29 cellular contexts compared by ENCODE assay signal in the genomic region with DNA sequence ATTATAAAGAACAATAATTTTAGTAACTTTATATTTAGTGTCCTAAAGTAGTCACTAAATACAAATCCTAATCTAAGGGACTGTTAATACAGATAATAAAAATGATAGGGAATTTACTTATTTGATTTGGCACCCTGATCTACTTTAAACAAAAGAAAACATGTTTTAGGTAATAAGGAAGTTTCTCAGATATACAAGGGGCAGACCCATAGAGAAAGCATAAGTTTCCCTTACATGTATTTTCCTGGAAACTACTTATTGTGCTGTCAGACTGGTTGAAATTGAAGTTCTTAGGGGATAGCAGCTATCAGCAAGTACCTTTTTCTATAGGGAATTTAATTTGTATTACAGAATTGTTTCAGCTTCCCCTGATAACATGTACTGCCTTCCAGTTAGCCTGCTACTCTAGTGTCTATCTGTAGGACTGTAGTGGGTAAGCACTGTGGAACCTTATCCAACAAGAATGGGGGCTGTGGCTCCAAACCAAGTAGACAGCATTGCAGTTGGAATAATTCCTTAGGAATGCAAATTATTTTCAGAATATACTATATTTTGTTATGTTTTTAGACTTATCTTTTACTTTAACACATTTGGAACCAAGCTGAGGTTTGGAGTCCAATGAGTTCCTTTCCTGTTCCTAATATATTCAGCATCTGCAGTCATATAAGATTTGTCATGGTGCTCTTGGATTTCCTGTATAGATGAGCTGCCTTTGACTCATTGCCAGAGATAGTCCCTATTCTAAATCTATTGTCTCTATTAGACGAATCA. TPM values are rescaled to one million over a fixed set of nuclear protein-coding genes. Genes with fewer than 3 reads are reported as not detected.
A peak's percentile ranks its signal among the peaks of the same experiment; 100 is the strongest.
DNase-seq lines count a peak whose midpoint lies in the region; ATAC-seq, FAIRE-seq and TF ChIP-seq lines count a peak whose summit lies in the region.
"Had no signal": no experiment of that assay in that cellular context is flagged by ENCODE, and none has a peak within 500 bp of the region (broad histone marks: within the 10 kb centered on the region; RNA-seq: fewer than 3 reads in every experiment).

No MANE protein-coding gene starts in this region.

- in situ Hi-C loops in K562 (cut with MboI): no loop called here

- TF ChIP-seq CTCF in AG04449 (IDR thresholded peaks at IDR 0.05; ENCODE audit: insufficient read depth, low read length, missing control alignments) (no peak), K562 (IDR thresholded peaks at IDR 0.05 in 2 of 3, conservative IDR thresholded peaks at IDR 0.05 in 1 of 3; ENCODE audit: insufficient read depth in 2 of 3, low read depth in 1 of 3, low read length in 3 of 3) (no peak), foreskin keratinocyte (conservative IDR thresholded peaks at IDR 0.05) (no peak)

- no peaks in the 10 kb centered on the region for H3K4me1 ChIP-seq in K562 (replicated peaks in 1 of 2; ENCODE audit: control insufficient read depth in 2 of 2, insufficient read depth in 2 of 2, low read length in 2 of 2)
- H3K4me1 ChIP-seq in foreskin keratinocyte: peaks cover 7% of the 10 kb centered on the region
- H3K4me1 ChIP-seq: esophagus squamous epithelium, spleen had no signal

- DNase-seq in AG04449 (ENCODE audit: low read depth, low spot score) (peak; percentile 28), HS-5 (ENCODE audit: low read depth) (peak; percentile 69), K562 (ENCODE audit: extremely low read depth in 1 of 4, low spot score in 3 of 4) (no peak), foreskin keratinocyte (peak in 1 of 2 donors; percentile 49), COR-L47 (lab: John Stamatoyannopoulos, UW) (no peak), posterior cingulate gyrus (no peak), sciatic nerve (ENCODE audit: low spot score) (no peak), NOMO-1 treated with DMSO at 0.1 percent for 48 hours (lab: John Stamatoyannopoulos, UW; ENCODE audit: unreplicated experiment) (no peak)
- DNase-seq: activated CD4-positive, alpha-beta T cell treated with anti-CD3 and anti-CD28 coated beads for 4 hours; activated naive CD4-positive, alpha-beta T cell; activated T-cell treated with anti-CD3 and anti-CD28 coated beads, Interleukin-2, amount 50 U/mL, for 4 hours; DMS79 treated with DMSO at 0.1 percent for 48 hours; effector memory CD8-positive, alpha-beta T cell; esophagus squamous epithelium; H9; head of caudate nucleus; MG63; naive thymus-derived CD8-positive, alpha-beta T cell; NCI-H2029 treated with DMSO at 0.1 percent for 48 hours; PC-3; retina; SHP77; spleen; stimulated activated CD4-positive, alpha-beta T cell treated with anti-CD3 and anti-CD28 coated beads, Interleukin-2, amount 100 ng/mL, for 48 hours; T-helper 17 cell had no signal

- POLR2A ChIA-PET in AG04449 (lab: Yijun Ruan, JAX): interaction anchor here (0.8 kb wide), 1 partner anchor 26 kb away, joined by 4 read pairs; a partner anchor contains a TSS
- POLR2A ChIA-PET in K562 (lab: Yijun Ruan, JAX): interaction anchor here (0.6 to 1.4 kb wide), 3 partner anchors 9 to 1801 kb away, joined by 4 to 8 read pairs (median 6); a partner anchor contains a TSS

- H3K4me2 ChIP-seq in K562 (ENCODE audit: insufficient read depth, low read length): no peak overlapping the region

- no TSS peak for BruUV-seq in K562 (replicated peaks; lab: Mats Ljungman, UMichigan)

- H3K9ac ChIP-seq in K562 (ENCODE audit: insufficient read depth in 1 of 2, low read depth in 2 of 2, low read length in 2 of 2): no peak overlapping the region

- CTCF ChIA-PET in AG04449 (lab: Yijun Ruan, JAX) (no interaction called here), K562 (lab: Yijun Ruan, JAX; ENCODE audit: low intra/inter-chr PET ratio) (no interaction called here)

- TF ChIP-seq RAD21 in K562 (CRISPR knock-in tag; conservative IDR thresholded peaks at IDR 0.05 in 1 of 2, IDR thresholded peaks at IDR 0.05 in 1 of 2): no peak

- FAIRE-seq in K562 (lab: Jason Lieb, UNC): no peak
- FAIRE-seq: A204.1, urothelium cell line had no signal

- no peaks in the 10 kb centered on the region for H3K9me1 ChIP-seq in K562 (ENCODE audit: control insufficient read depth, insufficient read depth, low read length)

- TF ChIP-seq POLR2A in K562 (conservative IDR thresholded peaks at IDR 0.05): no peak

- H3K4me3 ChIP-seq in AG04449 (ENCODE audit: low read depth, low read length) (no peak overlapping the region), K562 (no peak overlapping the region)
- H3K4me3 ChIP-seq: esophagus squamous epithelium, MG63, spleen had no signal

- H3K27ac ChIP-seq in K562 (ENCODE audit: extremely low read depth, low read depth, low read length): no peak overlapping the region
- no peak overlapping the region for H3K27ac ChIP-seq in foreskin keratinocyte
- H3K27ac ChIP-seq: esophagus squamous epithelium, HL-60, spleen had no signal

- no peak for TF ChIP-seq EP300 in K562 (IDR thresholded peaks at IDR 0.05; ENCODE audit: low read length)

- H4K20me1 ChIP-seq in K562 (replicated peaks; ENCODE audit: control insufficient read depth, insufficient read depth, low read length): no peaks in the 10 kb centered on the region

- intact Hi-C loops in K562 (cut with micrococcal nuclease) (no loop called here), posterior cingulate gyrus (cut with DNase I) (no loop called here), sciatic nerve (cut with DNase I) (no loop called here)

- no peaks in the 10 kb centered on the region for H3K9me3 ChIP-seq in K562 (replicated peaks; ENCODE audit: control insufficient read depth, insufficient read depth, low read depth, low read length)
- H3K9me3 ChIP-seq: esophagus squamous epithelium, MG63, spleen had no signal

- no peak overlapping the region for H2AFZ ChIP-seq in K562 (ENCODE audit: low read depth, low read length)

- WGBS in K562 (ENCODE audit: insufficient coverage, low coverage, missing lambda C conversion rate): 6% methylated on average over 1 of the region's 1 CpG

- H3K27me3 ChIP-seq in K562 (ENCODE audit: control insufficient read depth in 2 of 2, insufficient read depth in 2 of 2, low read length in 2 of 2) (peaks cover 0 to 4% of the 10 kb centered on the region in 2 experiments; a peak in 3 of 5 replicates), foreskin keratinocyte (no peaks in the 10 kb centered on the region)
- H3K27me3 ChIP-seq: esophagus squamous epithelium, MG63, spleen had no signal

- H3K36me3 ChIP-seq in K562 (ENCODE audit: control insufficient read depth, insufficient read depth, low read length): no peaks in the 10 kb centered on the region
- H3K36me3 ChIP-seq: esophagus squamous epithelium, MG63, spleen had no signal

- H3K79me2 ChIP-seq in K562 (ENCODE audit: control insufficient read depth, insufficient read depth, low read length): no peaks in the 10 kb centered on the region

- ATAC-seq in K562 (peak; percentile 61; the same call in 2 of the 3 replicates), foreskin keratinocyte (peak; percentile 87), sciatic nerve (no peak)
- ATAC-seq: activated T-cell treated with anti-CD3 and anti-CD28 coated beads, Interleukin-2, amount 50 U/mL, for 4 hours; effector memory CD8-positive, alpha-beta T cell; naive thymus-derived CD8-positive, alpha-beta T cell; PC-3; stimulated activated memory B cell treated with anti-CD40 and anti-IgM and Interleukin-4, amounts not matched to agents 10 μg/mL and 1 μg/mL and 100 μg/mL, for 72 hours; T-helper 17 cell had no signal

TF ChIP-seq in K562, 482 proteins besides CTCF, POLR2A, EP300 and RAD21 (continues in another document):
- TF ChIP-seq NFATC3 (IDR thresholded peaks at IDR 0.05): no peak
- TF ChIP-seq BRCA1 (IDR thresholded peaks at IDR 0.05): no peak
- no peak for TF ChIP-seq BRCA1 (CRISPR knock-in tag; IDR thresholded peaks at IDR 0.05)

RNA-seq across cellular contexts. Expression of a gene that starts 14.7 kb away (rescaled TPM):
- 0.44 and 0.46 TPM in 2 replicates for total RNA-seq in K562 (2011; cell fraction: chromatin; rRNA removed; ENCODE audit: low replicate concordance)
- total RNA-seq in K562 (2011; cell fraction: nucleolus; rRNA removed): 0.26 and 0.67 TPM in 2 replicates
- total RNA-seq in K562 (2011; cell fraction: nucleoplasm; rRNA removed): 0.15 and 0.84 TPM in 2 replicates
- total RNA-seq in K562 (2014; rRNA removed) (0.04 TPM in 1 of 2 replicates, not detected in the other), K562 (2014; rRNA removed; fragmentation: Illumina TruSeq; extraction: Trizol) (0.06 and 0.07 TPM in 2 replicates), K562 (2015; rRNA removed; fragmentation: Illumina TruSeq; extraction: Trizol) (0.11 and 0.18 TPM in 2 replicates), K562 (2021) (0.13 and 0.16 TPM in 2 replicates), foreskin keratinocyte (0.03 and 0.07 TPM in 2 replicates), sciatic nerve (1.6 TPM)
- polyA plus RNA-seq in K562 (2011; rRNA removed) (0.04 and 0.08 TPM in 2 replicates), K562 (2014; fragmentation: Illumina TruSeq; extraction: Trizol) (not detected in 2 replicates), K562 (2014; fragmentation: Nextera tagmentation; extraction: Ambion mirVana) (not detected), K562 (2014; rRNA removed) (0.12 TPM in 1 of 2 replicates, not detected in the other), foreskin keratinocyte (not detected in 2 replicates)
- polyA plus RNA-seq in K562 (2011; cell fraction: cytosol; rRNA removed): not detected in 2 replicates
- 0.15 and 0.20 TPM in 2 replicates for polyA plus RNA-seq in K562 (2011; cell fraction: nucleus; rRNA removed)
- 0.08 TPM in 1 of 2 replicates, not detected in the other for polyA plus RNA-seq in K562 (2012)
- 0.09 and 0.11 TPM in 2 replicates for polyA minus RNA-seq in K562 (2011; rRNA and poly(A)+ RNA removed)
- polyA minus RNA-seq in K562 (2011; cell fraction: cytosol; rRNA and poly(A)+ RNA removed): not detected in 2 replicates
- polyA minus RNA-seq in K562 (2011; cell fraction: nucleus; rRNA and poly(A)+ RNA removed): 0.67 and 0.89 TPM in 2 replicates
- total RNA-seq: PC-3 had no signal
- polyA plus RNA-seq: naive thymus-derived CD8-positive, alpha-beta T cell had no signal

RNA-seq across cellular contexts. Expression of a gene that starts 25.3 kb away (rescaled TPM):
- total RNA-seq in K562 (2011; cell fraction: chromatin; rRNA removed; ENCODE audit: low replicate concordance): 398 and 1,192 TPM in 2 replicates
- total RNA-seq in K562 (2011; cell fraction: nucleolus; rRNA removed): 248 and 269 TPM in 2 replicates
- 608 and 1,001 TPM in 2 replicates for total RNA-seq in K562 (2011; cell fraction: nucleoplasm; rRNA removed)
- total RNA-seq in K562 (2014; rRNA removed): 140 and 148 TPM in 2 replicates
- 354 and 388 TPM in 2 replicates for total RNA-seq in K562 (2014; rRNA removed; fragmentation: Illumina TruSeq; extraction: Trizol)
- 259 and 301 TPM in 2 replicates for total RNA-seq in K562 (2015; rRNA removed; fragmentation: Illumina TruSeq; extraction: Trizol)
- 166 and 180 TPM in 2 replicates for total RNA-seq in K562 (2021)
- 230 and 328 TPM in 2 replicates for polyA plus RNA-seq in K562 (2011; rRNA removed)
- polyA plus RNA-seq in K562 (2011; cell fraction: cytosol; rRNA removed): 27.3 and 90.3 TPM in 2 replicates
- polyA plus RNA-seq in K562 (2011; cell fraction: nucleus; rRNA removed): 381 and 434 TPM in 2 replicates
- polyA plus RNA-seq in K562 (2012): 100 and 143 TPM in 2 replicates
- polyA plus RNA-seq in K562 (2014; fragmentation: Illumina TruSeq; extraction: Trizol): 184 and 206 TPM in 2 replicates
- polyA plus RNA-seq in K562 (2014; fragmentation: Nextera tagmentation; extraction: Ambion mirVana): 100 to 1,000 TPM; 177 to 180 TPM
- polyA plus RNA-seq in K562 (2014; rRNA removed): 265 and 294 TPM in 2 replicates
- 611 and 695 TPM in 2 replicates for polyA minus RNA-seq in K562 (2011; rRNA and poly(A)+ RNA removed)
- polyA minus RNA-seq in K562 (2011; cell fraction: cytosol; rRNA and poly(A)+ RNA removed): 123 and 133 TPM in 2 replicates
- polyA minus RNA-seq in K562 (2011; cell fraction: nucleus; rRNA and poly(A)+ RNA removed): 396 and 579 TPM in 2 replicates
- total RNA-seq in foreskin keratinocyte: 106 and 124 TPM in 2 replicates
- 65.7 and 87.8 TPM in 2 replicates for polyA plus RNA-seq in foreskin keratinocyte
- total RNA-seq in sciatic nerve: 57.2 TPM

Comparison
In these comparisons a context has a peak if more than half of its experiments do, and no peak if none do; other contexts are left out.
1. DNase-seq: peak in AG04449 (single experiment) and HS-5 (single experiment); none in K562 (0 of 4), COR-L47 (single experiment), posterior cingulate gyrus (0 of 10), sciatic nerve (single experiment) and NOMO-1 treated with DMSO at 0.1 percent for 48 hours (single experiment).